Comparison of ENCODE assay signal across 7 cellular contexts in genomic region chr19:49676136-49676689, GRCh38. TPM values are rescaled to one million over a fixed set of nuclear protein-coding genes. Genes with fewer than 3 reads are reported as not detected.
DNase-seq lines count a peak whose midpoint lies in the region; ATAC-seq and TF ChIP-seq lines count a peak whose summit lies in the region.

No MANE protein-coding gene starts in this region.

- H3K27me3 ChIP-seq in SU-DHL-6 (ENCODE audit: low read length), result no peaks in the 10 kb centered on the region
- H3K27me3 ChIP-seq in effector memory CD4-positive, alpha-beta T cell (replicated peaks; ENCODE audit: control insufficient read depth, insufficient read depth, low read length, poor library complexity, severe bottlenecking), result no peaks in the 10 kb centered on the region
- no peaks in the 10 kb centered on the region for H3K27me3 ChIP-seq in lung (ENCODE audit: control insufficient read depth, insufficient read depth)
- H3K27me3 ChIP-seq in subcutaneous abdominal adipose tissue (ENCODE audit: control insufficient read depth in 5 of 5, insufficient read depth in 4 of 5, low read length in 5 of 5), result no peaks in the 10 kb centered on the region

- DNase-seq in GF-D8 (lab: John Stamatoyannopoulos, UW), result peak; percentile 70
- peak; percentile 96 for DNase-seq in H4 (ENCODE audit: low spot score)
- peak; percentile 80 for DNase-seq in NCI-H1092 (lab: John Stamatoyannopoulos, UW)
- peak in 1 of 3 donors; percentile 37 for DNase-seq in effector memory CD4-positive, alpha-beta T cell
- peak; percentile 90 for DNase-seq in lung (ENCODE audit: low spot score)

- ATAC-seq in lung (ENCODE audit: insufficient read depth, low FRiP score), result no peak

- H3K27ac ChIP-seq in SU-DHL-6 (ENCODE audit: low read depth, low read length) (peak overlapping the region; percentile 96), lung (ENCODE audit: low read depth in 1 of 2, low read length in 1 of 2) (peak overlapping the region; percentile 82 to 93), subcutaneous abdominal adipose tissue (ENCODE audit: low read depth, low read length) (peak overlapping the region; percentile 88)
- peak overlapping the region; percentile 98 for H3K27ac ChIP-seq in effector memory CD4-positive, alpha-beta T cell (ENCODE audit: insufficient read depth, low read length, poor library complexity, severe bottlenecking)

- H2AFZ ChIP-seq in SU-DHL-6 (ENCODE audit: low read depth, low read length, severe bottlenecking), result peak overlapping the region; percentile 28

- H3K4me3 ChIP-seq in SU-DHL-6 (ENCODE audit: insufficient read depth, low read length, poor library complexity, severe bottlenecking), result peak overlapping the region; percentile 95
- peak overlapping the region; percentile 82 for H3K4me3 ChIP-seq in effector memory CD4-positive, alpha-beta T cell (ENCODE audit: insufficient read depth, low read depth, low read length, poor library complexity, severe bottlenecking)
- H3K4me3 ChIP-seq in lung, result no peak overlapping the region
- H3K4me3 ChIP-seq in subcutaneous abdominal adipose tissue (ENCODE audit: low read depth in 1 of 5, low read length in 5 of 5), result peak overlapping the region; percentile 58 to 74 (median 69)

- TF ChIP-seq CTCF in SU-DHL-6 (IDR thresholded peaks at IDR 0.05; ENCODE audit: insufficient read depth, low read length, poor library complexity, severe bottlenecking) (no peak), lung (IDR thresholded peaks at IDR 0.05; ENCODE audit: control extremely low read depth, extremely low read depth) (no peak)

- peak overlapping the region; percentile 97 for H3K4me2 ChIP-seq in SU-DHL-6 (ENCODE audit: low read depth, low read length, poor library complexity, severe bottlenecking)

- no peaks in the 10 kb centered on the region for H3K9me2 ChIP-seq in SU-DHL-6 (replicated peaks; ENCODE audit: insufficient read depth, low read length)

- H4K20me1 ChIP-seq in SU-DHL-6 (ENCODE audit: low read depth, low read length), result peaks cover 4% of the 10 kb centered on the region; the same call in 1 of the 2 replicates

- H3K9me3 ChIP-seq in SU-DHL-6 (ENCODE audit: insufficient read depth, low read length), result no peaks in the 10 kb centered on the region
- no peaks in the 10 kb centered on the region for H3K9me3 ChIP-seq in effector memory CD4-positive, alpha-beta T cell (ENCODE audit: control insufficient read depth, low read length)
- no peaks in the 10 kb centered on the region for H3K9me3 ChIP-seq in lung (ENCODE audit: control insufficient read depth in 2 of 2, insufficient read depth in 1 of 2, low read length in 1 of 2)
- no peaks in the 10 kb centered on the region for H3K9me3 ChIP-seq in subcutaneous abdominal adipose tissue (ENCODE audit: control insufficient read depth in 5 of 5, low read length in 5 of 5)

- WGBS in lung, 2 donors, result 1 to 2% methylated on average over 22 of the region's 22 CpGs

- H3K9ac ChIP-seq in SU-DHL-6 (ENCODE audit: low read length) (peak overlapping the region; percentile 88), subcutaneous abdominal adipose tissue (ENCODE audit: low read length in 5 of 5) (peak overlapping the region in 4 of 5 donors; percentile 68 to 89 (median 85))

- peaks cover 34% of the 10 kb centered on the region for H3K4me1 ChIP-seq in effector memory CD4-positive, alpha-beta T cell (ENCODE audit: control insufficient read depth, insufficient read depth, low read length, poor library complexity, severe bottlenecking)
- H3K4me1 ChIP-seq in lung (ENCODE audit: control insufficient read depth in 2 of 2, insufficient read depth in 2 of 2, low read length in 2 of 2) (peaks cover 9 to 15% of the 10 kb centered on the region in 2 donors), subcutaneous abdominal adipose tissue (ENCODE audit: control insufficient read depth in 5 of 5, insufficient read depth in 5 of 5, low read length in 5 of 5) (peaks cover 2 to 48% (median 33%) of the 10 kb centered on the region in 5 donors)

- H3K79me2 ChIP-seq in SU-DHL-6 (ENCODE audit: insufficient read depth, low read length), result peaks cover 40% of the 10 kb centered on the region

- peaks cover 35% of the 10 kb centered on the region for H3F3A ChIP-seq in SU-DHL-6 (ENCODE audit: insufficient read depth)

- peaks cover 4% of the 10 kb centered on the region; the same call in 1 of the 2 replicates for H3K36me3 ChIP-seq in SU-DHL-6 (ENCODE audit: low read length)
- no peaks in the 10 kb centered on the region for H3K36me3 ChIP-seq in effector memory CD4-positive, alpha-beta T cell (ENCODE audit: control insufficient read depth, insufficient read depth, low read length)
- peaks cover 0 to 5% of the 10 kb centered on the region in 2 donors for H3K36me3 ChIP-seq in lung (ENCODE audit: control insufficient read depth in 2 of 2, insufficient read depth in 2 of 2, low read length in 2 of 2)
- peaks cover 0 to 3% (median 0%) of the 10 kb centered on the region in 5 donors for H3K36me3 ChIP-seq in subcutaneous abdominal adipose tissue (ENCODE audit: control insufficient read depth in 5 of 5, insufficient read depth in 5 of 5, low read length in 5 of 5)

RNA-seq across cellular contexts. Expression of gene PRMT1, which starts 0.9 kb away (rescaled TPM):
- total RNA-seq in H4 (2014; rRNA removed; shearing (Covaris generic)), result 629 and 716 TPM in 2 replicates
- 100 to 1,000 TPM; 124 to 130 TPM for total RNA-seq in lung
- polyA plus RNA-seq in lung, result 100 to 1,000 TPM; 122 to 254 TPM

RNA-seq across cellular contexts. Expression of gene BCL2L12, which starts 10.5 kb away (rescaled TPM):
- total RNA-seq in H4 (2014; rRNA removed; shearing (Covaris generic)), result 9.0 and 14.8 TPM in 2 replicates
- 10 to 100 TPM in 1 of 2 donors, 1 to 10 TPM in 1; 3.5 to 26.1 TPM for total RNA-seq in lung
- 10 to 100 TPM; 18.3 to 23.5 TPM for polyA plus RNA-seq in lung

RNA-seq across cellular contexts. Expression of gene IRF3, which starts 10.6 kb away (rescaled TPM):
- total RNA-seq in H4 (2014; rRNA removed; shearing (Covaris generic)), result 123 and 133 TPM in 2 replicates
- total RNA-seq in lung, result 10 to 100 TPM; 52.8 to 97.3 TPM
- polyA plus RNA-seq in lung, result 10 to 100 TPM; 70.7 to 92.2 TPM

RNA-seq across cellular contexts. Expression of gene ADM5, which starts 13.2 kb away (rescaled TPM):
- 0.08 and 1.4 TPM in 2 replicates for total RNA-seq in H4 (2014; rRNA removed; shearing (Covaris generic))
- total RNA-seq in lung, result 1 to 10 TPM in 1 of 2 donors, under 1 TPM in 1; 0.60 to 4.2 TPM
- 1 to 10 TPM; 2.5 to 3.5 TPM for polyA plus RNA-seq in lung

RNA-seq across cellular contexts. Expression of gene CPT1C, which starts 14.7 kb away (rescaled TPM):
- 1.6 and 2.6 TPM in 2 replicates for total RNA-seq in H4 (2014; rRNA removed; shearing (Covaris generic))
- 1 to 10 TPM; 3.6 to 5.9 TPM for total RNA-seq in lung
- polyA plus RNA-seq in lung, result 1 to 10 TPM; 2.7 to 3.4 TPM
